ENCODE assay signal across 19 cellular contexts in the genomic region with DNA sequence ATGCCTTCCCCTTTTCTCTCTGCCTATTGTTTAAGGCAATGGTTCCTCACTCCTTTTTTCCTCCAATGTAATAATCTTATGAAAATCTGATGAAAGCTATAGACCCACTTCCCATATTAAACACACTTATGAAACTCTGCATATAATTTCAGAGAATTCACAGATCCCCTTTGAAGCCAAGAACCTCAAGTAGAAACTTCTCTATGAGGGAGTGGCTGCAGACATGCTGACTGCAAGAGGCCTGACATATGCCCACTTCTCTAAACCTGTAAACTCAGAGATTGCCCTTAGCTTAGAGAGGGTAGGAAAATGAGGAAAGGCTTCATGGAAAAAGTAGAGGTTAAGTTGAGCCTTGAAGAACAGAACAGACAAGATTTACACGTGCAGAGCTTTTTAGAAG.
"Had no signal": no experiment of that assay in that cellular context is flagged by ENCODE, and none has a peak within 500 bp of the region (broad histone marks: within the 10 kb centered on the region; RNA-seq: fewer than 3 reads in every experiment).

No MANE protein-coding gene starts in this region.

- H3K27ac ChIP-seq: esophagus muscularis mucosa, gastrocnemius medialis, neutrophil, psoas muscle, right lobe of liver, stomach, vagina had no signal

- H3K4me3 ChIP-seq: esophagus muscularis mucosa, gastrocnemius medialis, mucosa of descending colon, psoas muscle, right lobe of liver, stomach, vagina had no signal

- H3K4me1 Mint-ChIP-seq: naive thymus-derived CD8-positive, alpha-beta T cell had no signal

- DNase-seq: cortex of kidney; effector memory CD4-positive, alpha-beta T cell; gastrocnemius medialis; glutamatergic neuron; islet precursor cell; mucosa of descending colon; naive thymus-derived CD8-positive, alpha-beta T cell; psoas muscle; retina; right lobe of liver; stimulated activated CD4-positive, alpha-beta T cell treated with anti-CD3 and anti-CD28 coated beads, Interleukin-4, amount 100 ng/mL, for 24 hours; stimulated activated naive CD4-positive, alpha-beta T cell; stomach; substantia nigra had no signal

- H3K36me3 ChIP-seq: right lobe of liver, vagina had no signal

- H3K4me3 Mint-ChIP-seq: naive thymus-derived CD8-positive, alpha-beta T cell; type B pancreatic cell had no signal

- H3K27me3 ChIP-seq: esophagus muscularis mucosa, gastrocnemius medialis, neutrophil, right lobe of liver, stomach, vagina had no signal

- H3K27me3 Mint-ChIP-seq: naive thymus-derived CD8-positive, alpha-beta T cell; type B pancreatic cell had no signal

- H3K4me1 ChIP-seq: esophagus muscularis mucosa, gastrocnemius medialis, psoas muscle, right lobe of liver, stomach, vagina had no signal

- H3K9me3 Mint-ChIP-seq: type B pancreatic cell had no signal

- H3K9me3 ChIP-seq: esophagus muscularis mucosa, gastrocnemius medialis, mucosa of descending colon, neutrophil, psoas muscle, right lobe of liver, stomach, vagina had no signal

- ATAC-seq: gastrocnemius medialis; left lobe of liver; mucosa of descending colon; naive thymus-derived CD8-positive, alpha-beta T cell; psoas muscle had no signal

- H3K27ac Mint-ChIP-seq: type B pancreatic cell had no signal
